ENCODE assay signal across 9 cellular contexts in the genomic region with DNA sequence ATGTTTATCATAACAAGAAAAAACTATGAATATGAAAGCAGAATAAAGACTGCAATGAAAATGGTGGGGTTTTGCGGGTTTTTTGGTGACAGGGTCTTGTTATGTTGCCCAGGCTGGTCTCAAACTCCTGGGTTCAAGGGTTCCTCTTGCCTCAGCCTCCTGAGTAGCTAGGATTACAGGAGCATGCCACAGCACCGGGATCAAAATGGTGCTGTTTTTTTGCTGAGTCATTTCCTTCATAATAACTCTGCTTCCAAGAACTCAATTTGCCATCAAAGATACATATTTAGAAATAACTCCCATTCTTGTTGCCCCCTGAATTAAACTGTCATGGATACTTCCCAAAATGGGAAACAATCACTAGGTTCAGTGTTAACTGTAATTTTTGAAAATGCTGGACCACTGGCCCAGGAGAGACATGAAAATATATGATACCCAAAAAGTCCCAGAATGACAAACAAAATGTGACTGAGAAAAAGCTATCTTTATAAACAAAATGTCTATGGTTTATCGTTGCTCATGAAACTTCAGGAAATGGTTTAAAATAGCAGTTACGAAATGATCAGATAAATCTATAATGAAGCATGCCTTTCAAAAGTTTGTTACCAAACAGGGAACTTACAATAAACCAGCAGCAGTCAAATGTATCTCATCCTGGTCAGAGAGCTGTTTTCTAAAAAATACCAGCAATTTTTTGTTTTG. TPM values are rescaled to one million over a fixed set of nuclear protein-coding genes. Genes with fewer than 3 reads are reported as not detected.
DNase-seq lines count a peak whose midpoint lies in the region; ATAC-seq and TF ChIP-seq lines count a peak whose summit lies in the region.
"Had no signal": no experiment of that assay in that cellular context is flagged by ENCODE, and none has a peak within 500 bp of the region (broad histone marks: within the 10 kb centered on the region; RNA-seq: fewer than 3 reads in every experiment).

No MANE protein-coding gene starts in this region.

- H3K4me3 ChIP-seq in heart right ventricle (no peak overlapping the region), hepatocyte (no peak overlapping the region), upper lobe of left lung (no peak overlapping the region)

- H3K9me3 ChIP-seq in heart right ventricle (no peaks in the 10 kb centered on the region), hepatocyte (ENCODE audit: low read depth) (no peaks in the 10 kb centered on the region), upper lobe of left lung (no peaks in the 10 kb centered on the region)

- no peaks in the 10 kb centered on the region for H3K27me3 ChIP-seq in heart right ventricle
- H3K27me3 ChIP-seq in hepatocyte: no peaks in the 10 kb centered on the region
- H3K27me3 ChIP-seq in upper lobe of left lung: no peaks in the 10 kb centered on the region

- H3K4me1 Mint-ChIP-seq in activated CD4-positive, alpha-beta memory T cell treated with anti-CD3 and anti-CD28 coated beads for 36 hours (ENCODE audit: low read depth): peaks cover 54% of the 10 kb centered on the region

- H3K27ac ChIP-seq in heart right ventricle (peak overlapping the region in 8 of 10 donors; percentile 1 to 83 (median 44)), hepatocyte (peak overlapping the region; percentile 59), upper lobe of left lung (peak overlapping the region; percentile 35 to 75 (median 58))

- no peaks in the 10 kb centered on the region for H3K36me3 Mint-ChIP-seq in activated CD4-positive, alpha-beta memory T cell treated with anti-CD3 and anti-CD28 coated beads for 36 hours

- peaks cover 3% of the 10 kb centered on the region for H4K20me1 ChIP-seq in hepatocyte (ENCODE audit: insufficient read depth, poor library complexity, severe bottlenecking)

- H2AFZ ChIP-seq in hepatocyte: no peak overlapping the region

- 53 to 65% methylated on average over 4 of the region's 4 CpGs for WGBS in heart right ventricle, 2 donors
- 69% methylated on average over 4 of the region's 4 CpGs for WGBS in hepatocyte (ENCODE audit: low lambda C conversion rate, missing lambda C conversion rate)
- 32 to 38% methylated on average over 4 of the region's 4 CpGs for WGBS in upper lobe of left lung, 2 donors

- peak overlapping the region; percentile 84 for H3K27ac Mint-ChIP-seq in activated CD4-positive, alpha-beta memory T cell treated with anti-CD3 and anti-CD28 coated beads for 36 hours

- H3K9me3 Mint-ChIP-seq in activated CD4-positive, alpha-beta memory T cell treated with anti-CD3 and anti-CD28 coated beads for 36 hours: no peaks in the 10 kb centered on the region

- H3K79me2 ChIP-seq in hepatocyte: peaks cover 97% of the 10 kb centered on the region

- peak overlapping the region; percentile 1 for H3K4me3 Mint-ChIP-seq in activated CD4-positive, alpha-beta memory T cell treated with anti-CD3 and anti-CD28 coated beads for 36 hours

- H3K36me3 ChIP-seq in heart right ventricle (no peaks in the 10 kb centered on the region), hepatocyte (replicated peaks; ENCODE audit: insufficient read depth, low read depth) (no peaks in the 10 kb centered on the region), upper lobe of left lung (no peaks in the 10 kb centered on the region)

- POLR2A ChIA-PET in activated CD4-positive, alpha-beta memory T cell treated with anti-CD3 and anti-CD28 coated beads for 36 hours (lab: Charles Lee): interaction anchor here (1.1 kb wide), 1 partner anchor 8 kb away, joined by 4 read pairs; no protein-coding TSS in a partner anchor

- H3K4me1 ChIP-seq in heart right ventricle: peaks cover 0 to 54% (median 38%) of the 10 kb centered on the region in 9 donors
- peaks cover 19% of the 10 kb centered on the region for H3K4me1 ChIP-seq in hepatocyte (ENCODE audit: insufficient read depth)
- H3K4me1 ChIP-seq in upper lobe of left lung: peaks cover 28 to 47% (median 38%) of the 10 kb centered on the region in 4 donors

- TF ChIP-seq POLR2A in upper lobe of left lung (IDR thresholded peaks at IDR 0.05): no peak

- no peaks in the 10 kb centered on the region for H3K9me2 ChIP-seq in hepatocyte (replicated peaks; ENCODE audit: insufficient read depth)

- intact Hi-C loops in heart right ventricle (cut with DNase I) (no loop called here), left cardiac atrium (cut with DNase I) (no loop called here)
- intact Hi-C loops in activated CD4-positive, alpha-beta memory T cell treated with anti-CD3 and anti-CD28 coated beads for 36 hours (cut with micrococcal nuclease): loop anchor here (1.0 kb wide), 1 partner anchor 8 kb away; no protein-coding TSS in a partner anchor

- CTCF ChIA-PET in activated CD4-positive, alpha-beta memory T cell treated with anti-CD3 and anti-CD28 coated beads for 36 hours (lab: Charles Lee): interaction anchor here (0.8 to 1.2 kb wide), 2 partner anchors 8 to 55 kb away, joined by 3 to 4 read pairs; no protein-coding TSS in a partner anchor

- no peak for TF ChIP-seq EP300 in upper lobe of left lung (IDR thresholded peaks at IDR 0.05)

- TF ChIP-seq CTCF in heart right ventricle (IDR thresholded peaks at IDR 0.05) (no peak), hepatocyte (IDR thresholded peaks at IDR 0.05; ENCODE audit: poor library complexity) (no peak), upper lobe of left lung (IDR thresholded peaks at IDR 0.05) (no peak)

- H3K4me2 ChIP-seq in hepatocyte: no peak overlapping the region

- no peaks in the 10 kb centered on the region for H3K27me3 Mint-ChIP-seq in activated CD4-positive, alpha-beta memory T cell treated with anti-CD3 and anti-CD28 coated beads for 36 hours

- no peak for ATAC-seq in heart right ventricle
- no peak for ATAC-seq in left cardiac atrium
- no peak for ATAC-seq in upper lobe of left lung (ENCODE audit: low FRiP score in 2 of 2)
- ATAC-seq in HG02571 (IDR thresholded peaks at IDR 0.05; ENCODE audit: unreplicated experiment): no peak
- ATAC-seq in HG03354 (IDR thresholded peaks at IDR 0.05; ENCODE audit: poor library complexity, severe bottlenecking, unreplicated experiment): no peak

- DNase-seq in heart right ventricle (no peak), left cardiac atrium (no peak), hepatocyte (ENCODE audit: low spot score) (no peak), upper lobe of left lung (no peak), retina (no peak)
- peak; percentile 29 for DNase-seq in activated CD4-positive, alpha-beta memory T cell treated with anti-CD3 and anti-CD28 coated beads for 36 hours
- DNase-seq: amygdala had no signal

RNA-seq across cellular contexts. Expression of a gene that starts 32.1 kb away (rescaled TPM):
- 100 to 1,000 TPM in 8 of 10 donors, 10 to 100 TPM in 2; 86.9 to 157 (median 114) TPM for total RNA-seq in heart right ventricle
- polyA plus RNA-seq in heart right ventricle: 10 to 100 TPM; 54.9 to 63.0 TPM
- 100 to 1,000 TPM; 102 to 104 TPM for total RNA-seq in left cardiac atrium
- total RNA-seq in activated CD4-positive, alpha-beta memory T cell treated with anti-CD3 and anti-CD28 coated beads for 36 hours: 10 to 100 TPM; 62.3 to 65.2 TPM
- 55.0 and 61.3 TPM in 2 replicates for total RNA-seq in hepatocyte
- 12.7 and 17.8 TPM in 2 replicates for polyA plus RNA-seq in hepatocyte
- total RNA-seq in upper lobe of left lung: 100 to 1,000 TPM in 2 of 6 donors, 10 to 100 TPM in 4; 50.3 to 111 (median 93.6) TPM
